ENCODE assay signal across 1 cellular context in genomic region chr12:18391136-18391535, GRCh38.
TF ChIP-seq lines count a peak whose summit lies in the region.

No MANE protein-coding gene starts in this region.

TF ChIP-seq in H1, 55 proteins besides CTCF, POLR2A, EP300 and RAD21 (continued from another document):
- TF ChIP-seq SIN3A (conservative IDR thresholded peaks at IDR 0.05 in 1 of 2, IDR thresholded peaks at IDR 0.05 in 1 of 2; ENCODE audit: low read depth in 1 of 2, low read length in 2 of 2), result no peak
- TF ChIP-seq SP2 (IDR thresholded peaks at IDR 0.05; ENCODE audit: low read length), result no peak
- TF ChIP-seq BCL11A (IDR thresholded peaks at IDR 0.05; ENCODE audit: low read depth in 2 of 2, low read length in 2 of 2), result no peak
